1 cellular context compared by ENCODE assay signal in genomic region chr16:30355144-30355953, GRCh38.
TF ChIP-seq lines count a peak whose summit lies in the region.

Gene CD2BP2 (minus strand): TSS chr16:30355308. CDS start chr16:30354681, 627 bp downstream.

TF ChIP-seq in GM12878, 131 proteins besides CTCF, POLR2A, EP300 and RAD21 (continued from another document and continues in another):
- no peak for TF ChIP-seq E2F4 (IDR thresholded peaks at IDR 0.05; ENCODE audit: low read depth, low read length)
- TF ChIP-seq BMI1 (IDR thresholded peaks at IDR 0.05; ENCODE audit: borderline replicate concordance): no peak
- TF ChIP-seq PAX8 (IDR thresholded peaks at IDR 0.05): no peak
- peak; percentile 91 for TF ChIP-seq CREB1 (IDR thresholded peaks at IDR 0.05; ENCODE audit: low read depth)
- peak; percentile 98 for TF ChIP-seq IKZF1 (conservative IDR thresholded peaks at IDR 0.05)
- TF ChIP-seq KAT2A (conservative IDR thresholded peaks at IDR 0.05; ENCODE audit: control insufficient read depth, low read depth, low read length): no peak
- no peak; the same call in 1 of the 2 replicates for TF ChIP-seq SREBF1 (IDR thresholded peaks at IDR 0.05; ENCODE audit: low read length)
- TF ChIP-seq SUZ12 (IDR thresholded peaks at IDR 0.05; ENCODE audit: unreplicated experiment): no peak
- peak; percentile 34; the same call in 1 of the 3 replicates for TF ChIP-seq POU2F2 (IDR thresholded peaks at IDR 0.05; ENCODE audit: borderline replicate concordance, low read depth, low read length)
- no peak for TF ChIP-seq WRNIP1 (IDR thresholded peaks at IDR 0.05; ENCODE audit: borderline replicate concordance, low read depth, low read length)
- TF ChIP-seq MYC (IDR thresholded peaks at IDR 0.05; ENCODE audit: insufficient read depth, insufficient read length, insufficient replicate concordance, low read length, severe bottlenecking): no peak
- peak; percentile 90 for TF ChIP-seq MTA2 (IDR thresholded peaks at IDR 0.05; ENCODE audit: low read depth)
- peak; percentile 42 for TF ChIP-seq RELA (IDR thresholded peaks at IDR 0.05; ENCODE audit: borderline replicate concordance, partially characterized antibody)
- no peak for TF ChIP-seq MYB (IDR thresholded peaks at IDR 0.05; ENCODE audit: borderline replicate concordance, low read depth, low read length)
- TF ChIP-seq SKIL (IDR thresholded peaks at IDR 0.05; ENCODE audit: low read depth, poor library complexity, severe bottlenecking): peak; percentile 54
- TF ChIP-seq JUND (IDR thresholded peaks at IDR 0.05; ENCODE audit: low read depth, low read length): no peak
- peak; percentile 38; the same call in 1 of the 2 replicates for TF ChIP-seq LARP7 (IDR thresholded peaks at IDR 0.05)
- TF ChIP-seq KDM1A (IDR thresholded peaks at IDR 0.05; ENCODE audit: borderline replicate concordance): no peak
- TF ChIP-seq, protein P1, sequence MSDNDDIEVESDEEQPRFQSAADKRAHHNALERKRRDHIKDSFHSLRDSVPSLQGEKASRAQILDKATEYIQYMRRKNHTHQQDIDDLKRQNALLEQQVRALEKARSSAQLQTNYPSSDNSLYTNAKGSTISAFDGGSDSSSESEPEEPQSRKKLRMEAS (IDR thresholded peaks at IDR 0.05; ENCODE audit: low read depth, low read length): peak; percentile 62; the same call in 1 of the 2 replicates
- 0 out of 2 replicates have a peak, but pooled peaks have one; percentile 28 for TF ChIP-seq TCF12 (IDR thresholded peaks at IDR 0.05; ENCODE audit: low read depth, low read length)
- TF ChIP-seq SMARCA5 (IDR thresholded peaks at IDR 0.05): peak; percentile 61; the same call in 1 of the 2 replicates
- peak; percentile 94 for TF ChIP-seq NBN (IDR thresholded peaks at IDR 0.05)
- TF ChIP-seq ZBED1 (IDR thresholded peaks at IDR 0.05; ENCODE audit: borderline replicate concordance): no peak
- peak; percentile 14 for TF ChIP-seq SP1 (IDR thresholded peaks at IDR 0.05; ENCODE audit: low read depth, low read length)
- no peak for TF ChIP-seq NFYA (IDR thresholded peaks at IDR 0.05; ENCODE audit: borderline replicate concordance, low read depth, low read length)
- TF ChIP-seq SIN3A (IDR thresholded peaks at IDR 0.05; ENCODE audit: low read depth, low read length): peak; percentile 16; the same call in 1 of the 2 replicates
- TF ChIP-seq SMAD5 (IDR thresholded peaks at IDR 0.05; ENCODE audit: low read depth): no peak; the same call in 1 of the 2 replicates
- TF ChIP-seq YY1 (IDR thresholded peaks at IDR 0.05; ENCODE audit: low read depth, low read length): peak; percentile 95
- no peak; the same call in 1 of the 2 replicates for TF ChIP-seq FOXK2 (IDR thresholded peaks at IDR 0.05)
- TF ChIP-seq ZNF274 (IDR thresholded peaks at IDR 0.05; ENCODE audit: insufficient read depth, insufficient read length): no peak
- TF ChIP-seq, protein P2, sequence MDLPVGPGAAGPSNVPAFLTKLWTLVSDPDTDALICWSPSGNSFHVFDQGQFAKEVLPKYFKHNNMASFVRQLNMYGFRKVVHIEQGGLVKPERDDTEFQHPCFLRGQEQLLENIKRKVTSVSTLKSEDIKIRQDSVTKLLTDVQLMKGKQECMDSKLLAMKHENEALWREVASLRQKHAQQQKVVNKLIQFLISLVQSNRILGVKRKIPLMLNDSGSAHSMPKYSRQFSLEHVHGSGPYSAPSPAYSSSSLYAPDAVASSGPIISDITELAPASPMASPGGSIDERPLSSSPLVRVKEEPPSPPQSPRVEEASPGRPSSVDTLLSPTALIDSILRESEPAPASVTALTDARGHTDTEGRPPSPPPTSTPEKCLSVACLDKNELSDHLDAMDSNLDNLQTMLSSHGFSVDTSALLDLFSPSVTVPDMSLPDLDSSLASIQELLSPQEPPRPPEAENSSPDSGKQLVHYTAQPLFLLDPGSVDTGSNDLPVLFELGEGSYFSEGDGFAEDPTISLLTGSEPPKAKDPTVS (IDR thresholded peaks at IDR 0.05; ENCODE audit: low read depth, low read length): no peak
- TF ChIP-seq ZNF384 (IDR thresholded peaks at IDR 0.05; ENCODE audit: borderline replicate concordance, low read depth, low read length): no peak
- TF ChIP-seq, protein P3, sequence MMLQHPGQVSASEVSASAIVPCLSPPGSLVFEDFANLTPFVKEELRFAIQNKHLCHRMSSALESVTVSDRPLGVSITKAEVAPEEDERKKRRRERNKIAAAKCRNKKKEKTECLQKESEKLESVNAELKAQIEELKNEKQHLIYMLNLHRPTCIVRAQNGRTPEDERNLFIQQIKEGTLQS (IDR thresholded peaks at IDR 0.05; ENCODE audit: borderline replicate concordance, extremely low read depth, low read depth, low read length): peak; percentile 61; the same call in 1 of the 2 replicates
- TF ChIP-seq ZNF217 (IDR thresholded peaks at IDR 0.05): peak; percentile 87
- TF ChIP-seq TAF1 (IDR thresholded peaks at IDR 0.05; ENCODE audit: borderline replicate concordance, low read depth, low read length): peak; percentile 98
- TF ChIP-seq RBBP5 (conservative IDR thresholded peaks at IDR 0.05): no peak
- TF ChIP-seq POLR2AphosphoS5 (IDR thresholded peaks at IDR 0.05; ENCODE audit: low read length): peak; percentile 66
- TF ChIP-seq KLF5 (IDR thresholded peaks at IDR 0.05; ENCODE audit: partially characterized antibody): no peak
- TF ChIP-seq RFX5 (IDR thresholded peaks at IDR 0.05; ENCODE audit: low read depth, low read length): no peak
- no peak for TF ChIP-seq BCL11A (IDR thresholded peaks at IDR 0.05; ENCODE audit: low read depth, low read length)
- peak; percentile 82 for TF ChIP-seq NR2F1 (conservative IDR thresholded peaks at IDR 0.05)
- no peak for TF ChIP-seq PBX3 (IDR thresholded peaks at IDR 0.05; ENCODE audit: insufficient replicate concordance, low read depth, low read length)
- TF ChIP-seq NR2C2 (IDR thresholded peaks at IDR 0.05; ENCODE audit: borderline replicate concordance, control insufficient read depth, insufficient read length, low read depth): no peak
- peak; percentile 80; the same call in 1 of the 2 replicates for TF ChIP-seq MTA3 (IDR thresholded peaks at IDR 0.05; ENCODE audit: borderline replicate concordance, low read length)
- no peak for TF ChIP-seq STAT3 (IDR thresholded peaks at IDR 0.05; ENCODE audit: low read depth, low read length)
- no peak for TF ChIP-seq IRF5 (IDR thresholded peaks at IDR 0.05; ENCODE audit: borderline replicate concordance)
- TF ChIP-seq IKZF2 (IDR thresholded peaks at IDR 0.05): peak; percentile 86 to 89
- TF ChIP-seq RELB (IDR thresholded peaks at IDR 0.05; ENCODE audit: low read depth): peak; percentile 93
- TF ChIP-seq ZNF687 (IDR thresholded peaks at IDR 0.05): peak; percentile 70; the same call in 1 of the 2 replicates
- no peak for TF ChIP-seq PRDM15 (CRISPR knock-in tag; IDR thresholded peaks at IDR 0.05)
